Comparison of ENCODE assay signal across 2 cellular contexts in the genomic region with DNA sequence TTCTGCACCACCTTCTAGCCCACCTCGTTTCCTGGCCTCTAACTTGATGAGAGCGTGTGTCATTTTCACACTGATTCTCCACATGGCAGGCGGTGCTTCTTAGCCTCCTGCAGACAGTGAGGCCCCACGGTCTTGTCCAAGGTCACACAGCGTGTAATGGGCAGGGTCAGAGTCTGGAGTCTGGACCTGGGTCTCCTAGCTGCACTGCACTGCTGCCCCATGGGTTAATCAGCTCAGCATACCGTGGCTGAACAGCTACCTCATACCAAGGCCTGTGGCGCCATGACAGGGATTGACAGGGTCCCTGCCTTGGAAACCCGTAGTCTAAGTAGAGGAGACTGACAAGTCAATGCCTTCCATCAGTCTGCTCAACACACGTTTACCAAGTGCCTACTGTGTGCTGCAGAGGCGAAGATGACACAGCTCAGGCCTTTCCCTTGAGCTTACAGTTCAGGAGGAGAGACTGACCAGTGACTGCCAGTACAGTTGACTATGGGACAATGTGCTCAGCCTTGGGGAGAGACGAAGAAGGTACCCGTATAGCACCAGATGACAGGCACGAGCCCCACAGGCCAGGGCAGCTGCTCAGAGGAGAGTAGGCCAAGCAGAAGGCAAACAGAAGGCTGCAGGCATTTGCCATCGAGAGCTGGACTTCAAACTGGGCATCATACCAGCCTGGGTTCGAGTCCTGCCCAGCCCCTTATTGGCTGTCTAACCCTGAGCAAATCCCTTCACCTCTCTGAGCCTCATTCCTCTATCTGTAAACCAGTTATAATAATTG.
TF ChIP-seq lines count a peak whose summit lies in the region.

No MANE protein-coding gene starts in this region.

TF ChIP-seq in K562, 482 proteins besides CTCF, POLR2A, EP300 and RAD21:
- TF ChIP-seq TAF15 (IDR thresholded peaks at IDR 0.05; ENCODE audit: low read depth, low read length) (no peak), ZKSCAN1 (IDR thresholded peaks at IDR 0.05; ENCODE audit: low read depth, low read length) (peak; percentile 67)

TF ChIP-seq in HepG2, 621 proteins besides CTCF, POLR2A, EP300 and RAD21 (continues in another document):
- TF ChIP-seq ZNF687 (CRISPR knock-in tag; IDR thresholded peaks at IDR 0.05), result peak; percentile 68
- no peak for TF ChIP-seq TARDBP (CRISPR knock-in tag; IDR thresholded peaks at IDR 0.05)
- no peak for TF ChIP-seq ZNF569 (CRISPR knock-in tag; IDR thresholded peaks at IDR 0.05; ENCODE audit: borderline replicate concordance)
- no peak for TF ChIP-seq ZNF251 (CRISPR knock-in tag; IDR thresholded peaks at IDR 0.05)
- 0 out of 2 replicates have a peak, but pooled peaks have one; percentile 28 for TF ChIP-seq JUND (CRISPR knock-in tag; IDR thresholded peaks at IDR 0.05)
- TF ChIP-seq ZBTB14 (CRISPR knock-in tag; IDR thresholded peaks at IDR 0.05), result no peak
- TF ChIP-seq CREB1 (IDR thresholded peaks at IDR 0.05), result no peak
- peak; percentile 45; the same call in 1 of the 2 replicates for TF ChIP-seq CREB1 (CRISPR knock-in tag; IDR thresholded peaks at IDR 0.05)
- TF ChIP-seq ZNF124 (CRISPR knock-in tag; IDR thresholded peaks at IDR 0.05), result no peak
- peak; percentile 88 for TF ChIP-seq HNF4A (CRISPR knock-in tag; IDR thresholded peaks at IDR 0.05)
- TF ChIP-seq ZKSCAN1 (IDR thresholded peaks at IDR 0.05; ENCODE audit: low read length), result peak; percentile 91
- no peak for TF ChIP-seq PRMT3 (CRISPR knock-in tag; IDR thresholded peaks at IDR 0.05; ENCODE audit: borderline replicate concordance, low read depth)
- TF ChIP-seq HDAC6 (IDR thresholded peaks at IDR 0.05; ENCODE audit: low read depth, low read length), result no peak
- no peak for TF ChIP-seq ZNF75D (CRISPR knock-in tag; IDR thresholded peaks at IDR 0.05; ENCODE audit: borderline replicate concordance)
- no peak for TF ChIP-seq KAT7 (CRISPR knock-in tag; IDR thresholded peaks at IDR 0.05; ENCODE audit: borderline replicate concordance)
- peak; percentile 20; the same call in 1 of the 2 replicates for TF ChIP-seq NR2F6 (IDR thresholded peaks at IDR 0.05)
- no peak for TF ChIP-seq NR2F6 (CRISPR knock-in tag; IDR thresholded peaks at IDR 0.05)
- TF ChIP-seq ZNF326 (CRISPR knock-in tag; IDR thresholded peaks at IDR 0.05; ENCODE audit: borderline replicate concordance), result no peak
- no peak for TF ChIP-seq SATB2 (CRISPR knock-in tag; IDR thresholded peaks at IDR 0.05)
- TF ChIP-seq, protein P1, sequence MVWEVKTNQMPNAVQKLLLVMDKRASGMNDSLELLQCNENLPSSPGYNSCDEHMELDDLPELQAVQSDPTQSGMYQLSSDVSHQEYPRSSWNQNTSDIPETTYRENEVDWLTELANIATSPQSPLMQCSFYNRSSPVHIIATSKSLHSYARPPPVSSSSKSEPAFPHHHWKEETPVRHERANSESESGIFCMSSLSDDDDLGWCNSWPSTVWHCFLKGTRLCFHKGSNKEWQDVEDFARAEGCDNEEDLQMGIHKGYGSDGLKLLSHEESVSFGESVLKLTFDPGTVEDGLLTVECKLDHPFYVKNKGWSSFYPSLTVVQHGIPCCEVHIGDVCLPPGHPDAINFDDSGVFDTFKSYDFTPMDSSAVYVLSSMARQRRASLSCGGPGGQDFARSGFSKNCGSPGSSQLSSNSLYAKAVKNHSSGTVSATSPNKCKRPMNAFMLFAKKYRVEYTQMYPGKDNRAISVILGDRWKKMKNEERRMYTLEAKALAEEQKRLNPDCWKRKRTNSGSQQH (CRISPR knock-in tag; IDR thresholded peaks at IDR 0.05; ENCODE audit: low read depth), result no peak
- TF ChIP-seq FOXC1 (CRISPR knock-in tag; IDR thresholded peaks at IDR 0.05; ENCODE audit: borderline replicate concordance), result no peak
- TF ChIP-seq, protein P2, sequence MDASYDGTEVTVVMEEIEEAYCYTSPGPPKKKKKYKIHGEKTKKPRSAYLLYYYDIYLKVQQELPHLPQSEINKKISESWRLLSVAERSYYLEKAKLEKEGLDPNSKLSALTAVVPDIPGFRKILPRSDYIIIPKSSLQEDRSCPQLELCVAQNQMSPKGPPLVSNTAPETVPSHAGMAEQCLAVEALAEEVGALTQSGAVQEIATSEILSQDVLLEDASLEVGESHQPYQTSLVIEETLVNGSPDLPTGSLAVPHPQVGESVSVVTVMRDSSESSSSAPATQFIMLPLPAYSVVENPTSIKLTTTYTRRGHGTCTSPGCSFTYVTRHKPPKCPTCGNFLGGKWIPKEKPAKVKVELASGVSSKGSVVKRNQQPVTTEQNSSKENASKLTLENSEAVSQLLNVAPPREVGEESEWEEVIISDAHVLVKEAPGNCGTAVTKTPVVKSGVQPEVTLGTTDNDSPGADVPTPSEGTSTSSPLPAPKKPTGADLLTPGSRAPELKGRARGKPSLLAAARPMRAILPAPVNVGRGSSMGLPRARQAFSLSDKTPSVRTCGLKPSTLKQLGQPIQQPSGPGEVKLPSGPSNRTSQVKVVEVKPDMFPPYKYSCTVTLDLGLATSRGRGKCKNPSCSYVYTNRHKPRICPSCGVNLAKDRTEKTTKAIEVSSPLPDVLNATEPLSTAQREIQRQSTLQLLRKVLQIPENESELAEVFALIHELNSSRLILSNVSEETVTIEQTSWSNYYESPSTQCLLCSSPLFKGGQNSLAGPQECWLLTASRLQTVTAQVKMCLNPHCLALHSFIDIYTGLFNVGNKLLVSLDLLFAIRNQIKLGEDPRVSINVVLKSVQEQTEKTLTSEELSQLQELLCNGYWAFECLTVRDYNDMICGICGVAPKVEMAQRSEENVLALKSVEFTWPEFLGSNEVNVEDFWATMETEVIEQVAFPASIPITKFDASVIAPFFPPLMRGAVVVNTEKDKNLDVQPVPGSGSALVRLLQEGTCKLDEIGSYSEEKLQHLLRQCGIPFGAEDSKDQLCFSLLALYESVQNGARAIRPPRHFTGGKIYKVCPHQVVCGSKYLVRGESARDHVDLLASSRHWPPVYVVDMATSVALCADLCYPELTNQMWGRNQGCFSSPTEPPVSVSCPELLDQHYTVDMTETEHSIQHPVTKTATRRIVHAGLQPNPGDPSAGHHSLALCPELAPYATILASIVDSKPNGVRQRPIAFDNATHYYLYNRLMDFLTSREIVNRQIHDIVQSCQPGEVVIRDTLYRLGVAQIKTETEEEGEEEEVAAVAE (CRISPR knock-in tag; IDR thresholded peaks at IDR 0.05; ENCODE audit: borderline replicate concordance), result no peak
- TF ChIP-seq GATAD1 (CRISPR knock-in tag; IDR thresholded peaks at IDR 0.05), result 0 out of 2 replicates have a peak, but pooled peaks have one; percentile 16
- peak; percentile 49; the same call in 1 of the 2 replicates for TF ChIP-seq NR2C2 (CRISPR knock-in tag; IDR thresholded peaks at IDR 0.05; ENCODE audit: borderline replicate concordance)
- no peak for TF ChIP-seq ATAD3A (CRISPR knock-in tag; IDR thresholded peaks at IDR 0.05)
- TF ChIP-seq NONO (IDR thresholded peaks at IDR 0.05), result no peak
- TF ChIP-seq NONO (CRISPR knock-in tag; conservative IDR thresholded peaks at IDR 0.05), result peak; percentile 52
- peak; percentile 56; the same call in 1 of the 2 replicates for TF ChIP-seq HOXA3 (CRISPR knock-in tag; IDR thresholded peaks at IDR 0.05)
- TF ChIP-seq MAF1 (CRISPR knock-in tag; IDR thresholded peaks at IDR 0.05; ENCODE audit: borderline replicate concordance), result no peak
- TF ChIP-seq, protein P3, sequence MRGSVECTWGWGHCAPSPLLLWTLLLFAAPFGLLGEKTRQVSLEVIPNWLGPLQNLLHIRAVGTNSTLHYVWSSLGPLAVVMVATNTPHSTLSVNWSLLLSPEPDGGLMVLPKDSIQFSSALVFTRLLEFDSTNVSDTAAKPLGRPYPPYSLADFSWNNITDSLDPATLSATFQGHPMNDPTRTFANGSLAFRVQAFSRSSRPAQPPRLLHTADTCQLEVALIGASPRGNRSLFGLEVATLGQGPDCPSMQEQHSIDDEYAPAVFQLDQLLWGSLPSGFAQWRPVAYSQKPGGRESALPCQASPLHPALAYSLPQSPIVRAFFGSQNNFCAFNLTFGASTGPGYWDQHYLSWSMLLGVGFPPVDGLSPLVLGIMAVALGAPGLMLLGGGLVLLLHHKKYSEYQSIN (CRISPR knock-in tag; IDR thresholded peaks at IDR 0.05; ENCODE audit: borderline replicate concordance), result no peak
- no peak for TF ChIP-seq HMG20A (CRISPR knock-in tag; IDR thresholded peaks at IDR 0.05; ENCODE audit: borderline replicate concordance)
- TF ChIP-seq BHLHE40 (IDR thresholded peaks at IDR 0.05; ENCODE audit: low read length), result no peak
- TF ChIP-seq ZFP91 (CRISPR knock-in tag; IDR thresholded peaks at IDR 0.05; ENCODE audit: borderline replicate concordance), result no peak
- no peak for TF ChIP-seq ZNF234 (CRISPR knock-in tag; conservative IDR thresholded peaks at IDR 0.05)
- no peak for TF ChIP-seq DMAP1 (CRISPR knock-in tag; IDR thresholded peaks at IDR 0.05)
- TF ChIP-seq, protein P4, sequence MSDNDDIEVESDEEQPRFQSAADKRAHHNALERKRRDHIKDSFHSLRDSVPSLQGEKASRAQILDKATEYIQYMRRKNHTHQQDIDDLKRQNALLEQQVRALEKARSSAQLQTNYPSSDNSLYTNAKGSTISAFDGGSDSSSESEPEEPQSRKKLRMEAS (IDR thresholded peaks at IDR 0.05), result peak; percentile 74
- no peak for TF ChIP-seq NCOA5 (CRISPR knock-in tag; IDR thresholded peaks at IDR 0.05)
- TF ChIP-seq FOXK2 (IDR thresholded peaks at IDR 0.05), result no peak
- TF ChIP-seq TFDP1 (CRISPR knock-in tag; IDR thresholded peaks at IDR 0.05; ENCODE audit: borderline replicate concordance), result no peak
